In the genomic region with DNA sequence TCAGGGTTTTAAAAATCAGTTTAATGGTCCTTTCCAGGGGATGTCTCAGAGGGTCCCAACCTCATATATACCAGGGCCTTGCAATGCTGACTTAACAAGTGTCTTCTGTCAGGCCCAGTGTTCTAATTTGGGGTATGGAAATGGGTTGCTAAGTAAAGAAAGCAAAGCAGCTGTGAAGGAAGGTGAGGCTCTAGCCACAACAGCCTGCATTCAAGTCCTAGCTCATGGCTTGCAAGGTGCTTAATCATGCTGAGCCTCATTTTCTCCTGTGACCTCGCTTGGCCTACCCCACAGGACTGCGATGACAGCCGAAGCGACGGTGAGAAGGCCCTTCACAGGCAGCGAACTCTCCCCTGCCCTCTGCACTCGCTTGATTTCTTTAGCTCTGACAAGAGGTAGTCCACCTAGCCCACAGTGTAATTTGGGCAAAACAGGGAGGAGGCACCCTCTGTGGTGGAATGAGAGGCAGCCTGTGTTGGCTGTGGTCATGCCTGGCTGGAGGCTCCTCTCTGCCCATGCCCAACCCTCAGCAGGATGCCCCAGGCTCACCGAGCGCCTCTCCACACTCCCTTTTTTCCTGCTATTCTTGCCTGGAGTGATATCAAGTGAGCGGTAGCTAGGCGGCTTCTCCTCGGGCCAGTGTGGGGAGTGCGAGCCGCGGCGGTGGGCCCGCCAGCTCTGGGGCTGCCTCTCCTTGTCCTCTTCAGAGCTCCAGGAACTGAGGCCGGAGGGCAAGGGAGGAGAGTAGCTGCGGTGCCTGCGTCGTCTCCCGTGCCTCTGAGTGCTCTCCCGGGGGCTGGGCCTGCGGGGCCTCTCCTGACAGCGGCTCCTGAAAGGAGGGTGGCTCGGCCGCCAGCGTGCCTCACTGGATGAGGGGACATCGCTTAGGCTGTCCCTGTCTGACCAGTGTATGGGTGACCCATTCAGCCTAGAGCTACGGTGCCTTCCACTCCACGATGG, we compare ENCODE assay signal across 15 cellular contexts. TPM values are rescaled to one million over a fixed set of nuclear protein-coding genes. Genes with fewer than 3 reads are reported as not detected.
DNase-seq lines count a peak whose midpoint lies in the region; ATAC-seq and TF ChIP-seq lines count a peak whose summit lies in the region.
"Had no signal": no experiment of that assay in that cellular context is flagged by ENCODE, and none has a peak within 500 bp of the region (broad histone marks: within the 10 kb centered on the region; RNA-seq: fewer than 3 reads in every experiment).

No MANE protein-coding gene starts in this region.

- peak overlapping the region; percentile 68 for H3K9ac ChIP-seq in Karpas-422 (ENCODE audit: low read length)

- no peaks in the 10 kb centered on the region for H3K9me2 ChIP-seq in Karpas-422 (replicated peaks; ENCODE audit: insufficient read depth, low read length)

- H3K27me3 ChIP-seq in Karpas-422 (ENCODE audit: low read length) (no peaks in the 10 kb centered on the region), gastrocnemius medialis (no peaks in the 10 kb centered on the region), H7 (ENCODE audit: control insufficient read depth, insufficient read depth, low read length) (no peaks in the 10 kb centered on the region)

- H3K27ac ChIP-seq in Karpas-422 (ENCODE audit: low read length) (peak overlapping the region; percentile 96), gastrocnemius medialis (no peak overlapping the region)

- TF ChIP-seq CTCF in gastrocnemius medialis (IDR thresholded peaks at IDR 0.05 in 4 of 5, conservative IDR thresholded peaks at IDR 0.05 in 1 of 5) = no peak

- peak overlapping the region; percentile 59 for H3K4me2 ChIP-seq in Karpas-422 (ENCODE audit: low read depth, low read length, poor library complexity, severe bottlenecking)

- peaks cover 84% of the 10 kb centered on the region for H3K4me1 Mint-ChIP-seq in stimulated activated memory B cell treated with anti-CD40 and anti-IgM and Interleukin-4, amounts not matched to agents 10 μg/mL and 1 μg/mL and 100 μg/mL, for 72 hours
- H3K4me1 Mint-ChIP-seq: brain had no signal

- H3K79me2 ChIP-seq in Karpas-422 (ENCODE audit: low read length) = no peaks in the 10 kb centered on the region

- H3K27ac Mint-ChIP-seq in stimulated activated memory B cell treated with anti-CD40 and anti-IgM and Interleukin-4, amounts not matched to agents 10 μg/mL and 1 μg/mL and 100 μg/mL, for 72 hours = peak overlapping the region; percentile 74
- H3K27ac Mint-ChIP-seq: brain had no signal

- H3K4me3 Mint-ChIP-seq in stimulated activated memory B cell treated with anti-CD40 and anti-IgM and Interleukin-4, amounts not matched to agents 10 μg/mL and 1 μg/mL and 100 μg/mL, for 72 hours = no peak overlapping the region
- H3K4me3 Mint-ChIP-seq: brain had no signal

- H3K9me3 Mint-ChIP-seq in stimulated activated memory B cell treated with anti-CD40 and anti-IgM and Interleukin-4, amounts not matched to agents 10 μg/mL and 1 μg/mL and 100 μg/mL, for 72 hours = no peaks in the 10 kb centered on the region
- H3K9me3 Mint-ChIP-seq: brain had no signal

- no peaks in the 10 kb centered on the region for H3K27me3 Mint-ChIP-seq in stimulated activated memory B cell treated with anti-CD40 and anti-IgM and Interleukin-4, amounts not matched to agents 10 μg/mL and 1 μg/mL and 100 μg/mL, for 72 hours

- no peaks in the 10 kb centered on the region for H3K9me3 ChIP-seq in Karpas-422 (ENCODE audit: low read length)
- no peaks in the 10 kb centered on the region for H3K9me3 ChIP-seq in gastrocnemius medialis

- TF ChIP-seq POLR2A in gastrocnemius medialis (IDR thresholded peaks at IDR 0.05) = no peak

- ATAC-seq in GM19043 (IDR thresholded peaks at IDR 0.05; ENCODE audit: low read depth, unreplicated experiment) (peak; percentile 58), HG02798 (IDR thresholded peaks at IDR 0.05; ENCODE audit: poor library complexity, unreplicated experiment) (peak; percentile 73), gastrocnemius medialis (no peak)
- peak; percentile 67 for ATAC-seq in stimulated activated memory B cell treated with anti-CD40 and anti-IgM and Interleukin-4, amounts not matched to agents 10 μg/mL and 1 μg/mL and 100 μg/mL, for 72 hours
- ATAC-seq: esophagus mucosa, left lobe of liver had no signal

- H2AFZ ChIP-seq in Karpas-422 (ENCODE audit: low read length) = 0 out of 2 replicates have a peak overlapping the region, but pooled peaks have one; percentile 50

- intact Hi-C loops in gastrocnemius medialis (cut with DNase I; ENCODE audit: low total_unique reads) = no loop called here

- no peaks in the 10 kb centered on the region for H3K36me3 ChIP-seq in Karpas-422 (ENCODE audit: insufficient read depth, low read length)
- no peaks in the 10 kb centered on the region for H3K36me3 ChIP-seq in gastrocnemius medialis
- no peaks in the 10 kb centered on the region for H3K36me3 ChIP-seq in H7 (replicated peaks; ENCODE audit: control insufficient read depth, insufficient read depth, low read length)

- H3K4me1 ChIP-seq in Karpas-422 (ENCODE audit: low read length) = peaks cover 72% of the 10 kb centered on the region
- H3K4me1 ChIP-seq in gastrocnemius medialis = no peaks in the 10 kb centered on the region

- in situ Hi-C loops in gastrocnemius medialis (cut with MboI; ENCODE audit: low sequenced_read_pairs in 4 of 4) = no loop called here

- H3K4me3 ChIP-seq in Karpas-422 (ENCODE audit: low read length) (peak overlapping the region; percentile 52), gastrocnemius medialis (no peak overlapping the region), H7 (ENCODE audit: insufficient read depth, low read depth, low read length) (no peak overlapping the region)

- DNase-seq in Karpas-422 (peak; percentile 93), NCI-H2107 treated with DMSO at 0.1 percent for 48 hours (lab: John Stamatoyannopoulos, UW; ENCODE audit: unreplicated experiment) (no peak), gastrocnemius medialis (no peak), H7 (no peak)
- DNase-seq: EL, NCI-H187 treated with DMSO at 0.1 percent for 48 hours, right cardiac atrium, SIG-M5 had no signal

- no peaks in the 10 kb centered on the region for H4K20me1 ChIP-seq in Karpas-422 (ENCODE audit: insufficient read depth, low read depth, low read length)

- peaks cover 10% of the 10 kb centered on the region for H3K36me3 Mint-ChIP-seq in stimulated activated memory B cell treated with anti-CD40 and anti-IgM and Interleukin-4, amounts not matched to agents 10 μg/mL and 1 μg/mL and 100 μg/mL, for 72 hours
- H3K36me3 Mint-ChIP-seq: brain had no signal

RNA-seq across cellular contexts. Expression of a gene that starts 29.2 kb away (rescaled TPM):
- 0.52 and 0.76 TPM in 2 replicates for total RNA-seq in Karpas-422 (2014; rRNA removed; shearing (Covaris generic); ENCODE audit: low replicate concordance)
- not detected for total RNA-seq in gastrocnemius medialis
- 1.00 and 1.1 TPM in 2 replicates for total RNA-seq in H7 (2014; rRNA removed; shearing (Covaris generic))
- total RNA-seq: activated CD8-positive, alpha-beta memory T cell treated with anti-CD3 and anti-CD28 coated beads for 36 hours; right cardiac atrium had no signal

Comparison
In these comparisons a context has a peak if more than half of its experiments do, and no peak if none do; other contexts are left out.
1. ATAC-seq: peak in GM19043 (single experiment), HG02798 (single experiment) and stimulated activated memory B cell treated with anti-CD40 and anti-IgM and Interleukin-4, amounts not matched to agents 10 μg/mL and 1 μg/mL and 100 μg/mL, for 72 hours (single experiment); none in gastrocnemius medialis (0 of 2).